In the genomic region with DNA sequence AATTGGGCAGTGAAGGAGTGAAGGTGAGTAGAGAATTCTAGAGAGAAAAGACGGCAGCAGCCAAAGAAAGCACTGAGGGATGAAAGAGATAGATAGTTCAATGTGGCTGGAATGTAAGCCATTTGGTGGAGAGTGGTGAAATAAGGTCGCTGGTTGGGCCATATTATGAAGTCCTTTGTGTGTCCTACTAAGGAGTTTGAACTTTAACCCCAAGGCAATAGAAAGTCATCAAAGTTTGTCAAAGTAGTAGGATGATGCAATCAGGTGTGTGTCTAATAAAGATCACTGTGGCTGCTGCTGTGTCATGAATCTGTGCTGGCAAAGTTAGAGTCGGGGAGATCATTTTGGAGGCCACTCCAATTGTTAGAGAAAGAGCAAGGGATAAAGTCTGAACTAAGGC, we compare ENCODE assay signal across 1 cellular context.
TF ChIP-seq lines count a peak whose summit lies in the region.

No MANE protein-coding gene starts in this region.

TF ChIP-seq in K562, 482 proteins besides CTCF, POLR2A, EP300 and RAD21 (continued from another document and continues in another):
- TF ChIP-seq, protein P1, sequence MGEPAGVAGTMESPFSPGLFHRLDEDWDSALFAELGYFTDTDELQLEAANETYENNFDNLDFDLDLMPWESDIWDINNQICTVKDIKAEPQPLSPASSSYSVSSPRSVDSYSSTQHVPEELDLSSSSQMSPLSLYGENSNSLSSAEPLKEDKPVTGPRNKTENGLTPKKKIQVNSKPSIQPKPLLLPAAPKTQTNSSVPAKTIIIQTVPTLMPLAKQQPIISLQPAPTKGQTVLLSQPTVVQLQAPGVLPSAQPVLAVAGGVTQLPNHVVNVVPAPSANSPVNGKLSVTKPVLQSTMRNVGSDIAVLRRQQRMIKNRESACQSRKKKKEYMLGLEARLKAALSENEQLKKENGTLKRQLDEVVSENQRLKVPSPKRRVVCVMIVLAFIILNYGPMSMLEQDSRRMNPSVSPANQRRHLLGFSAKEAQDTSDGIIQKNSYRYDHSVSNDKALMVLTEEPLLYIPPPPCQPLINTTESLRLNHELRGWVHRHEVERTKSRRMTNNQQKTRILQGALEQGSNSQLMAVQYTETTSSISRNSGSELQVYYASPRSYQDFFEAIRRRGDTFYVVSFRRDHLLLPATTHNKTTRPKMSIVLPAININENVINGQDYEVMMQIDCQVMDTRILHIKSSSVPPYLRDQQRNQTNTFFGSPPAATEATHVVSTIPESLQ (CRISPR knock-in tag; IDR thresholded peaks at IDR 0.05) = no peak
- TF ChIP-seq ARHGAP35 (IDR thresholded peaks at IDR 0.05; ENCODE audit: partially characterized antibody) (no peak), ZC3H8 (IDR thresholded peaks at IDR 0.05) (no peak), CTBP1 (IDR thresholded peaks at IDR 0.05; ENCODE audit: borderline replicate concordance) (no peak), ZNF175 (CRISPR knock-in tag; IDR thresholded peaks at IDR 0.05; ENCODE audit: low read depth) (no peak), RBBP5 (IDR thresholded peaks at IDR 0.05; ENCODE audit: borderline replicate concordance, insufficient read depth, low read length, poor library complexity, severe bottlenecking) (no peak), ETV1 (tag; conservative IDR thresholded peaks at IDR 0.05; ENCODE audit: low read depth) (0 out of 2 replicates have a peak, but pooled peaks have one; percentile 15), ZNF12 (CRISPR knock-in tag; IDR thresholded peaks at IDR 0.05) (no peak), PHF8 (IDR thresholded peaks at IDR 0.05; ENCODE audit: borderline replicate concordance, low read length) (no peak), ZNF165 (CRISPR knock-in tag; IDR thresholded peaks at IDR 0.05; ENCODE audit: borderline replicate concordance) (no peak), TEAD2 (tag; IDR thresholded peaks at IDR 0.05) (no peak), NFYB (IDR thresholded peaks at IDR 0.05; ENCODE audit: extremely low read depth, insufficient read length) (no peak), ARNT (IDR thresholded peaks at IDR 0.05) (0 out of 4 replicates have a peak, but pooled peaks of 1 of the 2 experiments have one; percentile 16), FOXJ3 (CRISPR knock-in tag; IDR thresholded peaks at IDR 0.05) (no peak), ZNF143 (CRISPR knock-in tag; IDR thresholded peaks at IDR 0.05) (no peak), RBM25 (IDR thresholded peaks at IDR 0.05; ENCODE audit: low read depth, low read length, severe bottlenecking) (no peak), ZNF436 (CRISPR knock-in tag; IDR thresholded peaks at IDR 0.05) (no peak), MXI1 (IDR thresholded peaks at IDR 0.05; ENCODE audit: low read depth, low read length) (no peak), GABPB2 (CRISPR knock-in tag; conservative IDR thresholded peaks at IDR 0.05) (no peak), LCOR (CRISPR knock-in tag; IDR thresholded peaks at IDR 0.05) (no peak), U2AF2 (optimal IDR thresholded peaks at IDR 0.05; ENCODE audit: low read depth, low read length) (no peak), LEF1 (IDR thresholded peaks at IDR 0.05) (no peak), ZNF384 (IDR thresholded peaks at IDR 0.05; ENCODE audit: low read depth, low read length) (no peak), ZNF324 (CRISPR knock-in tag; IDR thresholded peaks at IDR 0.05) (no peak), DDX20 (tag; IDR thresholded peaks at IDR 0.05; ENCODE audit: low read depth) (no peak), NFRKB (IDR thresholded peaks at IDR 0.05; ENCODE audit: low read depth) (no peak), DNMT1 (IDR thresholded peaks at IDR 0.05) (no peak), LARP7 (IDR thresholded peaks at IDR 0.05) (no peak)
- TF ChIP-seq, protein P2, sequence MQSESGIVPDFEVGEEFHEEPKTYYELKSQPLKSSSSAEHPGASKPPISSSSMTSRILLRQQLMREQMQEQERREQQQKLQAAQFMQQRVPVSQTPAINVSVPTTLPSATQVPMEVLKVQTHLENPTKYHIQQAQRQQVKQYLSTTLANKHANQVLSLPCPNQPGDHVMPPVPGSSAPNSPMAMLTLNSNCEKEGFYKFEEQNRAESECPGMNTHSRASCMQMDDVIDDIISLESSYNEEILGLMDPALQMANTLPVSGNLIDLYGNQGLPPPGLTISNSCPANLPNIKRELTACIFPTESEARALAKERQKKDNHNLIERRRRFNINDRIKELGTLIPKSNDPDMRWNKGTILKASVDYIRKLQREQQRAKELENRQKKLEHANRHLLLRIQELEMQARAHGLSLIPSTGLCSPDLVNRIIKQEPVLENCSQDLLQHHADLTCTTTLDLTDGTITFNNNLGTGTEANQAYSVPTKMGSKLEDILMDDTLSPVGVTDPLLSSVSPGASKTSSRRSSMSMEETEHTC (IDR thresholded peaks at IDR 0.05) = no peak
- TF ChIP-seq, protein P3, sequence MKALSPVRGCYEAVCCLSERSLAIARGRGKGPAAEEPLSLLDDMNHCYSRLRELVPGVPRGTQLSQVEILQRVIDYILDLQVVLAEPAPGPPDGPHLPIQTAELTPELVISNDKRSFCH (CRISPR knock-in tag; IDR thresholded peaks at IDR 0.05) = 0 out of 2 replicates have a peak, but pooled peaks have one; percentile 9
- TF ChIP-seq, protein P3 (tag; IDR thresholded peaks at IDR 0.05) = no peak
- TF ChIP-seq, protein P4, sequence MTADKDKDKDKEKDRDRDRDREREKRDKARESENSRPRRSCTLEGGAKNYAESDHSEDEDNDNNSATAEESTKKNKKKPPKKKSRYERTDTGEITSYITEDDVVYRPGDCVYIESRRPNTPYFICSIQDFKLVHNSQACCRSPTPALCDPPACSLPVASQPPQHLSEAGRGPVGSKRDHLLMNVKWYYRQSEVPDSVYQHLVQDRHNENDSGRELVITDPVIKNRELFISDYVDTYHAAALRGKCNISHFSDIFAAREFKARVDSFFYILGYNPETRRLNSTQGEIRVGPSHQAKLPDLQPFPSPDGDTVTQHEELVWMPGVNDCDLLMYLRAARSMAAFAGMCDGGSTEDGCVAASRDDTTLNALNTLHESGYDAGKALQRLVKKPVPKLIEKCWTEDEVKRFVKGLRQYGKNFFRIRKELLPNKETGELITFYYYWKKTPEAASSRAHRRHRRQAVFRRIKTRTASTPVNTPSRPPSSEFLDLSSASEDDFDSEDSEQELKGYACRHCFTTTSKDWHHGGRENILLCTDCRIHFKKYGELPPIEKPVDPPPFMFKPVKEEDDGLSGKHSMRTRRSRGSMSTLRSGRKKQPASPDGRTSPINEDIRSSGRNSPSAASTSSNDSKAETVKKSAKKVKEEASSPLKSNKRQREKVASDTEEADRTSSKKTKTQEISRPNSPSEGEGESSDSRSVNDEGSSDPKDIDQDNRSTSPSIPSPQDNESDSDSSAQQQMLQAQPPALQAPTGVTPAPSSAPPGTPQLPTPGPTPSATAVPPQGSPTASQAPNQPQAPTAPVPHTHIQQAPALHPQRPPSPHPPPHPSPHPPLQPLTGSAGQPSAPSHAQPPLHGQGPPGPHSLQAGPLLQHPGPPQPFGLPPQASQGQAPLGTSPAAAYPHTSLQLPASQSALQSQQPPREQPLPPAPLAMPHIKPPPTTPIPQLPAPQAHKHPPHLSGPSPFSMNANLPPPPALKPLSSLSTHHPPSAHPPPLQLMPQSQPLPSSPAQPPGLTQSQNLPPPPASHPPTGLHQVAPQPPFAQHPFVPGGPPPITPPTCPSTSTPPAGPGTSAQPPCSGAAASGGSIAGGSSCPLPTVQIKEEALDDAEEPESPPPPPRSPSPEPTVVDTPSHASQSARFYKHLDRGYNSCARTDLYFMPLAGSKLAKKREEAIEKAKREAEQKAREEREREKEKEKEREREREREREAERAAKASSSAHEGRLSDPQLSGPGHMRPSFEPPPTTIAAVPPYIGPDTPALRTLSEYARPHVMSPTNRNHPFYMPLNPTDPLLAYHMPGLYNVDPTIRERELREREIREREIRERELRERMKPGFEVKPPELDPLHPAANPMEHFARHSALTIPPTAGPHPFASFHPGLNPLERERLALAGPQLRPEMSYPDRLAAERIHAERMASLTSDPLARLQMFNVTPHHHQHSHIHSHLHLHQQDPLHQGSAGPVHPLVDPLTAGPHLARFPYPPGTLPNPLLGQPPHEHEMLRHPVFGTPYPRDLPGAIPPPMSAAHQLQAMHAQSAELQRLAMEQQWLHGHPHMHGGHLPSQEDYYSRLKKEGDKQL (CRISPR knock-in tag; IDR thresholded peaks at IDR 0.05; ENCODE audit: borderline replicate concordance) = no peak
- TF ChIP-seq, protein P5, sequence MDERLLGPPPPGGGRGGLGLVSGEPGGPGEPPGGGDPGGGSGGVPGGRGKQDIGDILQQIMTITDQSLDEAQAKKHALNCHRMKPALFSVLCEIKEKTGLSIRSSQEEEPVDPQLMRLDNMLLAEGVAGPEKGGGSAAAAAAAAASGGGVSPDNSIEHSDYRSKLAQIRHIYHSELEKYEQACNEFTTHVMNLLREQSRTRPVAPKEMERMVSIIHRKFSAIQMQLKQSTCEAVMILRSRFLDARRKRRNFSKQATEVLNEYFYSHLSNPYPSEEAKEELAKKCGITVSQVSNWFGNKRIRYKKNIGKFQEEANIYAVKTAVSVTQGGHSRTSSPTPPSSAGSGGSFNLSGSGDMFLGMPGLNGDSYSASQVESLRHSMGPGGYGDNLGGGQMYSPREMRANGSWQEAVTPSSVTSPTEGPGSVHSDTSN (CRISPR knock-in tag; IDR thresholded peaks at IDR 0.05; ENCODE audit: low read depth) = no peak
- TF ChIP-seq, protein P5 (tag; conservative IDR thresholded peaks at IDR 0.05; ENCODE audit: low read depth) = 0 out of 2 replicates have a peak, but pooled peaks have one; percentile 14
- TF ChIP-seq, protein P6, sequence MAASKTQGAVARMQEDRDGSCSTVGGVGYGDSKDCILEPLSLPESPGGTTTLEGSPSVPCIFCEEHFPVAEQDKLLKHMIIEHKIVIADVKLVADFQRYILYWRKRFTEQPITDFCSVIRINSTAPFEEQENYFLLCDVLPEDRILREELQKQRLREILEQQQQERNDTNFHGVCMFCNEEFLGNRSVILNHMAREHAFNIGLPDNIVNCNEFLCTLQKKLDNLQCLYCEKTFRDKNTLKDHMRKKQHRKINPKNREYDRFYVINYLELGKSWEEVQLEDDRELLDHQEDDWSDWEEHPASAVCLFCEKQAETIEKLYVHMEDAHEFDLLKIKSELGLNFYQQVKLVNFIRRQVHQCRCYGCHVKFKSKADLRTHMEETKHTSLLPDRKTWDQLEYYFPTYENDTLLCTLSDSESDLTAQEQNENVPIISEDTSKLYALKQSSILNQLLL (CRISPR knock-in tag; IDR thresholded peaks at IDR 0.05; ENCODE audit: borderline replicate concordance) = no peak
- TF ChIP-seq, protein P7, sequence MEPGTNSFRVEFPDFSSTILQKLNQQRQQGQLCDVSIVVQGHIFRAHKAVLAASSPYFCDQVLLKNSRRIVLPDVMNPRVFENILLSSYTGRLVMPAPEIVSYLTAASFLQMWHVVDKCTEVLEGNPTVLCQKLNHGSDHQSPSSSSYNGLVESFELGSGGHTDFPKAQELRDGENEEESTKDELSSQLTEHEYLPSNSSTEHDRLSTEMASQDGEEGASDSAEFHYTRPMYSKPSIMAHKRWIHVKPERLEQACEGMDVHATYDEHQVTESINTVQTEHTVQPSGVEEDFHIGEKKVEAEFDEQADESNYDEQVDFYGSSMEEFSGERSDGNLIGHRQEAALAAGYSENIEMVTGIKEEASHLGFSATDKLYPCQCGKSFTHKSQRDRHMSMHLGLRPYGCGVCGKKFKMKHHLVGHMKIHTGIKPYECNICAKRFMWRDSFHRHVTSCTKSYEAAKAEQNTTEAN (CRISPR knock-in tag; IDR thresholded peaks at IDR 0.05) = no peak
- TF ChIP-seq, protein P8, sequence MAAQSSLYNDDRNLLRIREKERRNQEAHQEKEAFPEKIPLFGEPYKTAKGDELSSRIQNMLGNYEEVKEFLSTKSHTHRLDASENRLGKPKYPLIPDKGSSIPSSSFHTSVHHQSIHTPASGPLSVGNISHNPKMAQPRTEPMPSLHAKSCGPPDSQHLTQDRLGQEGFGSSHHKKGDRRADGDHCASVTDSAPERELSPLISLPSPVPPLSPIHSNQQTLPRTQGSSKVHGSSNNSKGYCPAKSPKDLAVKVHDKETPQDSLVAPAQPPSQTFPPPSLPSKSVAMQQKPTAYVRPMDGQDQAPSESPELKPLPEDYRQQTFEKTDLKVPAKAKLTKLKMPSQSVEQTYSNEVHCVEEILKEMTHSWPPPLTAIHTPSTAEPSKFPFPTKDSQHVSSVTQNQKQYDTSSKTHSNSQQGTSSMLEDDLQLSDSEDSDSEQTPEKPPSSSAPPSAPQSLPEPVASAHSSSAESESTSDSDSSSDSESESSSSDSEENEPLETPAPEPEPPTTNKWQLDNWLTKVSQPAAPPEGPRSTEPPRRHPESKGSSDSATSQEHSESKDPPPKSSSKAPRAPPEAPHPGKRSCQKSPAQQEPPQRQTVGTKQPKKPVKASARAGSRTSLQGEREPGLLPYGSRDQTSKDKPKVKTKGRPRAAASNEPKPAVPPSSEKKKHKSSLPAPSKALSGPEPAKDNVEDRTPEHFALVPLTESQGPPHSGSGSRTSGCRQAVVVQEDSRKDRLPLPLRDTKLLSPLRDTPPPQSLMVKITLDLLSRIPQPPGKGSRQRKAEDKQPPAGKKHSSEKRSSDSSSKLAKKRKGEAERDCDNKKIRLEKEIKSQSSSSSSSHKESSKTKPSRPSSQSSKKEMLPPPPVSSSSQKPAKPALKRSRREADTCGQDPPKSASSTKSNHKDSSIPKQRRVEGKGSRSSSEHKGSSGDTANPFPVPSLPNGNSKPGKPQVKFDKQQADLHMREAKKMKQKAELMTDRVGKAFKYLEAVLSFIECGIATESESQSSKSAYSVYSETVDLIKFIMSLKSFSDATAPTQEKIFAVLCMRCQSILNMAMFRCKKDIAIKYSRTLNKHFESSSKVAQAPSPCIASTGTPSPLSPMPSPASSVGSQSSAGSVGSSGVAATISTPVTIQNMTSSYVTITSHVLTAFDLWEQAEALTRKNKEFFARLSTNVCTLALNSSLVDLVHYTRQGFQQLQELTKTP (IDR thresholded peaks at IDR 0.05; ENCODE audit: low read depth in 1 of 2, partially characterized antibody in 2 of 2) = no peak
- TF ChIP-seq, protein P9, sequence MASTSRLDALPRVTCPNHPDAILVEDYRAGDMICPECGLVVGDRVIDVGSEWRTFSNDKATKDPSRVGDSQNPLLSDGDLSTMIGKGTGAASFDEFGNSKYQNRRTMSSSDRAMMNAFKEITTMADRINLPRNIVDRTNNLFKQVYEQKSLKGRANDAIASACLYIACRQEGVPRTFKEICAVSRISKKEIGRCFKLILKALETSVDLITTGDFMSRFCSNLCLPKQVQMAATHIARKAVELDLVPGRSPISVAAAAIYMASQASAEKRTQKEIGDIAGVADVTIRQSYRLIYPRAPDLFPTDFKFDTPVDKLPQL (IDR thresholded peaks at IDR 0.05; ENCODE audit: extremely low read depth, insufficient read length) = no peak
- TF ChIP-seq, protein P10, sequence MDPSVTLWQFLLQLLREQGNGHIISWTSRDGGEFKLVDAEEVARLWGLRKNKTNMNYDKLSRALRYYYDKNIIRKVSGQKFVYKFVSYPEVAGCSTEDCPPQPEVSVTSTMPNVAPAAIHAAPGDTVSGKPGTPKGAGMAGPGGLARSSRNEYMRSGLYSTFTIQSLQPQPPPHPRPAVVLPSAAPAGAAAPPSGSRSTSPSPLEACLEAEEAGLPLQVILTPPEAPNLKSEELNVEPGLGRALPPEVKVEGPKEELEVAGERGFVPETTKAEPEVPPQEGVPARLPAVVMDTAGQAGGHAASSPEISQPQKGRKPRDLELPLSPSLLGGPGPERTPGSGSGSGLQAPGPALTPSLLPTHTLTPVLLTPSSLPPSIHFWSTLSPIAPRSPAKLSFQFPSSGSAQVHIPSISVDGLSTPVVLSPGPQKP (CRISPR knock-in tag; IDR thresholded peaks at IDR 0.05) = no peak
